Comparison of ENCODE assay signal across 13 cellular contexts in genomic region chr4:38939150-38939549, GRCh38.
DNase-seq lines count a peak whose midpoint lies in the region; ATAC-seq and TF ChIP-seq lines count a peak whose summit lies in the region.
"Had no signal": no experiment of that assay in that cellular context is flagged by ENCODE, and none has a peak within 500 bp of the region (broad histone marks: within the 10 kb centered on the region; RNA-seq: fewer than 3 reads in every experiment).

No MANE protein-coding gene starts in this region.

- peak; percentile 68 for DNase-seq in GM06990 (ENCODE audit: extremely low read depth, insufficient read length)
- DNase-seq in SJCRH30: no peak
- DNase-seq in SW480 (ENCODE audit: low spot score): no peak
- DNase-seq in NCI-H345 treated with DMSO at 0.1 percent for 48 hours (lab: John Stamatoyannopoulos, UW; ENCODE audit: unreplicated experiment): no peak
- DNase-seq in osteocyte (ENCODE audit: extremely low spot score, unreplicated experiment): no peak
- DNase-seq: BE2C, cerebellar nuclear complex, foreskin fibroblast, retina had no signal

- no peak overlapping the region for H3K27ac ChIP-seq in SJCRH30

- no peaks in the 10 kb centered on the region for H3K27me3 Mint-ChIP-seq in osteocyte (ENCODE audit: unreplicated experiment)

- peaks cover 20% of the 10 kb centered on the region for H3K4me1 ChIP-seq in SJCRH30

- peaks cover 13% of the 10 kb centered on the region for H3K4me1 Mint-ChIP-seq in osteocyte (ENCODE audit: unreplicated experiment)

- H3K9me3 Mint-ChIP-seq in osteocyte (ENCODE audit: unreplicated experiment): no peaks in the 10 kb centered on the region

- no peak for TF ChIP-seq CTCF in GM06990 (IDR thresholded peaks at IDR 0.05; ENCODE audit: insufficient read depth, low read length, poor library complexity, severe bottlenecking)
- no peak for TF ChIP-seq CTCF in osteocyte (IDR thresholded peaks at IDR 0.05)

- ATAC-seq in GM18907 (IDR thresholded peaks at IDR 0.05; ENCODE audit: unreplicated experiment): peak; percentile 94
- peak; percentile 69 for ATAC-seq in HG02588 (IDR thresholded peaks at IDR 0.05; ENCODE audit: unreplicated experiment)
- ATAC-seq in HG03439 (IDR thresholded peaks at IDR 0.05; ENCODE audit: unreplicated experiment): peak; percentile 75
- ATAC-seq: HepG2 had no signal

- H3K27ac Mint-ChIP-seq in osteocyte (ENCODE audit: unreplicated experiment): no peak overlapping the region

- no peaks in the 10 kb centered on the region for H3K27me3 ChIP-seq in GM06990 (replicated peaks; ENCODE audit: control insufficient read depth, insufficient read depth, low read length)
- no peaks in the 10 kb centered on the region for H3K27me3 ChIP-seq in SJCRH30
- H3K27me3 ChIP-seq: BE2C had no signal

- H3K36me3 Mint-ChIP-seq in osteocyte (ENCODE audit: unreplicated experiment): peaks cover 70% of the 10 kb centered on the region

- H3K36me3 ChIP-seq in GM06990 (ENCODE audit: control insufficient read depth, insufficient read depth, low read length) (no peaks in the 10 kb centered on the region), SJCRH30 (peaks cover 42% of the 10 kb centered on the region)
- H3K36me3 ChIP-seq: BE2C had no signal

- no peak overlapping the region for H3K4me3 Mint-ChIP-seq in osteocyte (ENCODE audit: unreplicated experiment)

- H3K4me3 ChIP-seq in GM06990 (replicated peaks; ENCODE audit: low read depth, low read length) (no peak overlapping the region), SJCRH30 (no peak overlapping the region)

- H3K9me3 ChIP-seq in SJCRH30 (replicated peaks): no peaks in the 10 kb centered on the region
- H3K9me3 ChIP-seq: BE2C had no signal
